ENCODE assay signal across 8 cellular contexts in the genomic region with DNA sequence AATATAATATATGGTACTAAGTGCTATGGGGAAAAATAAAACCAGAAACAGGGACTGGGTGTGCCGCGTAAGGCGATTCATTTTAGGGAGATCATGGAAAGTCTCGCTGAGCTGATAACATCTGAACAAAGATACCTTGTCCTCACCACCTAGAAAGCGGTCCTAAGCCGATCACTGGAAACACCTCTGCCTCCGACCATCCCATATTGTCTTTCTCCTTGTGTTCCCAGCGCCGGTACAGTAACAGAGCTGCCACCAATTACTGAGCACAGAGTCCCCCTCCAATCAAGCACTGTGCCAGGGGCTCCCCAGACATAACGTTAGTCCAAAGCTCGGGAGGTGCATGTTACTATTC. TPM values are rescaled to one million over a fixed set of nuclear protein-coding genes. Genes with fewer than 3 reads are reported as not detected.
DNase-seq lines count a peak whose midpoint lies in the region; ATAC-seq and TF ChIP-seq lines count a peak whose summit lies in the region.

No MANE protein-coding gene starts in this region.

- CTCF ChIA-PET in activated CD4-positive, alpha-beta memory T cell treated with anti-CD3 and anti-CD28 coated beads, Interleukin-2, amount 10 ng/mL, durations not matched to agents 7 days and 5 days (lab: Charles Lee): interaction anchor here (1.1 to 1.6 kb wide), 2 partner anchors 14 to 279 kb away, joined by 4 to 6 read pairs; no protein-coding TSS in a partner anchor

- peak overlapping the region; percentile 76 for H3K4me3 Mint-ChIP-seq in activated CD4-positive, alpha-beta memory T cell treated with anti-CD3 and anti-CD28 coated beads, Interleukin-2, amount 10 ng/mL, durations not matched to agents 7 days and 5 days
- peak overlapping the region; percentile 79 for H3K4me3 Mint-ChIP-seq in stimulated activated memory B cell treated with anti-CD40 and anti-IgM and Interleukin-4, amounts not matched to agents 10 μg/mL and 1 μg/mL and 100 μg/mL, for 72 hours

- peaks cover 8% of the 10 kb centered on the region for H3K4me1 Mint-ChIP-seq in activated CD4-positive, alpha-beta memory T cell treated with anti-CD3 and anti-CD28 coated beads, Interleukin-2, amount 10 ng/mL, durations not matched to agents 7 days and 5 days
- peaks cover 13% of the 10 kb centered on the region for H3K4me1 Mint-ChIP-seq in stimulated activated memory B cell treated with anti-CD40 and anti-IgM and Interleukin-4, amounts not matched to agents 10 μg/mL and 1 μg/mL and 100 μg/mL, for 72 hours

- H3K27me3 Mint-ChIP-seq in activated CD4-positive, alpha-beta memory T cell treated with anti-CD3 and anti-CD28 coated beads, Interleukin-2, amount 10 ng/mL, durations not matched to agents 7 days and 5 days: peaks cover 52% of the 10 kb centered on the region
- no peaks in the 10 kb centered on the region for H3K27me3 Mint-ChIP-seq in stimulated activated memory B cell treated with anti-CD40 and anti-IgM and Interleukin-4, amounts not matched to agents 10 μg/mL and 1 μg/mL and 100 μg/mL, for 72 hours

- no peak overlapping the region for H3K27ac Mint-ChIP-seq in activated CD4-positive, alpha-beta memory T cell treated with anti-CD3 and anti-CD28 coated beads, Interleukin-2, amount 10 ng/mL, durations not matched to agents 7 days and 5 days
- H3K27ac Mint-ChIP-seq in stimulated activated memory B cell treated with anti-CD40 and anti-IgM and Interleukin-4, amounts not matched to agents 10 μg/mL and 1 μg/mL and 100 μg/mL, for 72 hours: peak overlapping the region; percentile 45

- peak; percentile 24 for ATAC-seq in HG02840 (IDR thresholded peaks at IDR 0.05; ENCODE audit: low FRiP score, unreplicated experiment)
- no peak for ATAC-seq in stimulated activated memory B cell treated with anti-CD40 and anti-IgM and Interleukin-4, amounts not matched to agents 10 μg/mL and 1 μg/mL and 100 μg/mL, for 72 hours

- H3K4me3 ChIP-seq in GM12864 (ENCODE audit: low read depth, low read length): peak overlapping the region; percentile 84
- H3K4me3 ChIP-seq in iPS-11a (ENCODE audit: low read depth, low read length): peak overlapping the region; percentile 86

- POLR2A ChIA-PET in activated CD4-positive, alpha-beta memory T cell treated with anti-CD3 and anti-CD28 coated beads, Interleukin-2, amount 10 ng/mL, durations not matched to agents 7 days and 5 days (lab: Charles Lee): interaction anchor here (0.7 to 2.8 kb wide), 6 partner anchors 9 to 545 kb away, joined by 3 to 19 read pairs (median 6); a partner anchor contains a TSS

- DNase-seq in GM12864 (ENCODE audit: low read depth): no peak
- DNase-seq in activated CD4-positive, alpha-beta memory T cell treated with anti-CD3 and anti-CD28 coated beads, Interleukin-2, amount 10 ng/mL, durations not matched to agents 7 days and 5 days: no peak
- DNase-seq in dedifferentiated amniotic fluid mesenchymal stem cell (ENCODE audit: extremely low spot score): no peak
- no peak for DNase-seq in MV-4-11 (lab: John Stamatoyannopoulos, UW)
- DNase-seq in stimulated activated CD4-positive, alpha-beta T cell treated with anti-CD3 and anti-CD28 coated beads, Interleukin-12 subunit alpha, Interleukin-12 subunit beta, amount 100 ng/mL, for 4 hours: no peak

- no peaks in the 10 kb centered on the region for H3K36me3 Mint-ChIP-seq in activated CD4-positive, alpha-beta memory T cell treated with anti-CD3 and anti-CD28 coated beads, Interleukin-2, amount 10 ng/mL, durations not matched to agents 7 days and 5 days (ENCODE audit: low read depth)
- peaks cover 6% of the 10 kb centered on the region for H3K36me3 Mint-ChIP-seq in stimulated activated memory B cell treated with anti-CD40 and anti-IgM and Interleukin-4, amounts not matched to agents 10 μg/mL and 1 μg/mL and 100 μg/mL, for 72 hours

- TF ChIP-seq CTCF in GM12864 (IDR thresholded peaks at IDR 0.05; ENCODE audit: low read depth, low read length, missing control alignments): no peak

- peaks cover 4% of the 10 kb centered on the region for H3K9me3 Mint-ChIP-seq in activated CD4-positive, alpha-beta memory T cell treated with anti-CD3 and anti-CD28 coated beads, Interleukin-2, amount 10 ng/mL, durations not matched to agents 7 days and 5 days
- peaks cover 3% of the 10 kb centered on the region for H3K9me3 Mint-ChIP-seq in stimulated activated memory B cell treated with anti-CD40 and anti-IgM and Interleukin-4, amounts not matched to agents 10 μg/mL and 1 μg/mL and 100 μg/mL, for 72 hours

RNA-seq across cellular contexts. Expression of a gene that starts 0.7 kb away (rescaled TPM):
- 1 to 10 TPM; 2.0 TPM for total RNA-seq in activated CD4-positive, alpha-beta memory T cell treated with anti-CD3 and anti-CD28 coated beads, Interleukin-2, amount 10 ng/mL, durations not matched to agents 7 days and 5 days

RNA-seq across cellular contexts. Expression of a gene that starts 33.1 kb away (rescaled TPM):
- 10 to 100 TPM; 43.4 to 43.6 TPM for total RNA-seq in activated CD4-positive, alpha-beta memory T cell treated with anti-CD3 and anti-CD28 coated beads, Interleukin-2, amount 10 ng/mL, durations not matched to agents 7 days and 5 days
